ENCODE assay signal across 23 cellular contexts in the genomic region with DNA sequence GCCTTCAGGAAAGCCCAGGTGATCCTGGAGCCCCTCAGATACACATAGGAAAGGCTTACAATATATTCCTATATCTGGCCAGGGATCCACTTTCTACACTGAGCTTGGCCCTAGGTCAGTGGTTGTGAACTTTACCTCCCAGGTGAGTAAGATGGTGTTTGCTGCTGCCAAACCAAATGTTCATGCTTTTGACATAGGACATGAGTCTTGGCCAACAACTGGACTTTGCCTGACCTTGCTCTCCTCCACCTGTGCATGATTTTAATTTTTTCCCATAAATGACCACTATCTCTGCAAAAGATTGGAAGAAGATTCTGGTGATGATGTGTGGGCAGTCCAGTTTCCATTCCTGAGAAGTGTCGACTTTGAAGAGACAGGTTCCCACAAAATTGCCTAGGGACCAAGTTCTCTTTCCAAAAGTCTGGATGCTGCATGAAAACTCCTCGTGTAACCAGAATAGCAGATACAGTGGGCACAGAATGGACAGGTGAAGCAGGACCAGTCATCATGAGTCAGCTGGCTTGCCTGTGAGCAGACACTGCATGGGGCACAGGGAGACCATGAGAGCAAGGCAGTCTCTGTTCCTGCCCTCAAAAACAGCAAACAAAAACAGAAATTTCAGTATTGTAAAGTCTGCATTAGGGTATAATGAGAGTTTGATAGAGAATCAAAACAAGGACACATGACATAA.
"Had no signal": no experiment of that assay in that cellular context is flagged by ENCODE, and none has a peak within 500 bp of the region (broad histone marks: within the 10 kb centered on the region; RNA-seq: fewer than 3 reads in every experiment).

No MANE protein-coding gene starts in this region.

- H3K4me3 ChIP-seq: coronary artery, dorsolateral prefrontal cortex, esophagus squamous epithelium, gastroesophageal sphincter, psoas muscle, sigmoid colon, skin epidermis, testis, tibial nerve had no signal

- H3K9me3 Mint-ChIP-seq: nephron progenitor cell; stimulated activated naive B cell treated with anti-CD40 and anti-IgM and Interleukin-4, amounts not matched to agents 10 μg/mL and 1 μg/mL and 100 μg/mL, for 72 hours had no signal

- H3K27me3 ChIP-seq: dorsolateral prefrontal cortex, esophagus squamous epithelium, gastroesophageal sphincter, neutrophil, sigmoid colon, testis, tibial nerve had no signal

- H3K9me3 ChIP-seq: esophagus squamous epithelium, neutrophil, psoas muscle, sigmoid colon, testis, tibial nerve had no signal

- H3K4me1 Mint-ChIP-seq: naive thymus-derived CD4-positive, alpha-beta T cell; nephron progenitor cell; stimulated activated naive B cell treated with anti-CD40 and anti-IgM and Interleukin-4, amounts not matched to agents 10 μg/mL and 1 μg/mL and 100 μg/mL, for 72 hours; stimulated activated naive CD8-positive, alpha-beta T cell treated with anti-CD3 and anti-CD28 coated beads, Interleukin-15, amount 100 ng/mL, for 72 hours had no signal

- H3K36me3 ChIP-seq: esophagus squamous epithelium, gastroesophageal sphincter, neutrophil, sigmoid colon, tibial nerve had no signal

- FAIRE-seq: endometrium had no signal

- H3K27ac Mint-ChIP-seq: naive thymus-derived CD4-positive, alpha-beta T cell; nephron progenitor cell; stimulated activated naive B cell treated with anti-CD40 and anti-IgM and Interleukin-4, amounts not matched to agents 10 μg/mL and 1 μg/mL and 100 μg/mL, for 72 hours; stimulated activated naive CD8-positive, alpha-beta T cell treated with anti-CD3 and anti-CD28 coated beads, Interleukin-15, amount 100 ng/mL, for 72 hours had no signal

- H3K27ac ChIP-seq: coronary artery, dorsolateral prefrontal cortex, esophagus squamous epithelium, gastroesophageal sphincter, neutrophil, psoas muscle, sigmoid colon, skin epidermis, testis, tibial nerve had no signal

- ATAC-seq: gastroesophageal sphincter; left cardiac atrium; left ventricle myocardium superior; naive thymus-derived CD4-positive, alpha-beta T cell; psoas muscle; stimulated activated naive B cell treated with anti-CD40 and anti-IgM and Interleukin-4, amounts not matched to agents 10 μg/mL and 1 μg/mL and 100 μg/mL, for 72 hours; stimulated activated naive CD8-positive, alpha-beta T cell treated with anti-CD3 and anti-CD28 coated beads, Interleukin-15, amount 100 ng/mL, for 72 hours had no signal

- H3K27me3 Mint-ChIP-seq: stimulated activated naive B cell treated with anti-CD40 and anti-IgM and Interleukin-4, amounts not matched to agents 10 μg/mL and 1 μg/mL and 100 μg/mL, for 72 hours; stimulated activated naive CD8-positive, alpha-beta T cell treated with anti-CD3 and anti-CD28 coated beads, Interleukin-15, amount 100 ng/mL, for 72 hours had no signal

- DNase-seq: dorsolateral prefrontal cortex; effector CD8-positive, alpha-beta T cell; esophagus squamous epithelium; foreskin fibroblast; glutamatergic neuron; islet precursor cell; left cardiac atrium; left ventricle myocardium superior; naive thymus-derived CD4-positive, alpha-beta T cell; nephron progenitor cell; psoas muscle; sigmoid colon; stimulated activated CD4-positive, alpha-beta T cell treated with anti-CD3 and anti-CD28 coated beads, Interleukin-2, amount 100 ng/mL, for 24 hours; stimulated activated CD4-positive, alpha-beta T cell treated with anti-CD3 and anti-CD28 coated beads, Interleukin-4, amount 100 ng/mL, for 4 hours; stimulated activated naive B cell treated with anti-CD40 and anti-IgM and Interleukin-4, amounts not matched to agents 10 μg/mL and 1 μg/mL and 100 μg/mL, for 72 hours; stimulated activated naive CD8-positive, alpha-beta T cell treated with anti-CD3 and anti-CD28 coated beads, Interleukin-15, amount 100 ng/mL, for 72 hours; testis had no signal

- H3K4me1 ChIP-seq: esophagus squamous epithelium, gastroesophageal sphincter, psoas muscle, sigmoid colon, testis, tibial nerve had no signal

- H3K4me3 Mint-ChIP-seq: naive thymus-derived CD4-positive, alpha-beta T cell; nephron progenitor cell; stimulated activated naive B cell treated with anti-CD40 and anti-IgM and Interleukin-4, amounts not matched to agents 10 μg/mL and 1 μg/mL and 100 μg/mL, for 72 hours; stimulated activated naive CD8-positive, alpha-beta T cell treated with anti-CD3 and anti-CD28 coated beads, Interleukin-15, amount 100 ng/mL, for 72 hours had no signal

- H3K36me3 Mint-ChIP-seq: naive thymus-derived CD4-positive, alpha-beta T cell; stimulated activated naive B cell treated with anti-CD40 and anti-IgM and Interleukin-4, amounts not matched to agents 10 μg/mL and 1 μg/mL and 100 μg/mL, for 72 hours had no signal
